18 cellular contexts compared by ENCODE assay signal in the genomic region with DNA sequence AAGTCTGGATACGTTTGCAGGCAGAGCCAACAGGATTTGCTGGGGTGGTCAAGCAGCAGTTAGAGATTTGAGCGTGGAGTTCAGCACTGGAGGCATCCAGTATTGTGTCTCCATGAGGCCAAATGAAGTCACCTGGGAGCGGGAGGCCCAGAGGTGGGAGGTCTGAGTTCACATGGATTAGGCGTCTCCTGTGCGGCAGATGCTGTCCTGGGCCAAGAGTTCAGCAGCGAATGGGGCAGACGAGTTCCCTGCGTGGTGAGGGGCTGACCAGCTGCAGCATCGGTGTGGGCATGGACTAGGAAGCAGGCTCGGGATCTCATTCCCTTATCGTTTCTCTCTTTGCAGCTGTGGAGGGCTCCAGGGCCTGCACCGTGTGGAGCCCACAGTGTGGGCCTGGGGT.
DNase-seq lines count a peak whose midpoint lies in the region; TF ChIP-seq lines count a peak whose summit lies in the region.
"Had no signal": no experiment of that assay in that cellular context is flagged by ENCODE, and none has a peak within 500 bp of the region (broad histone marks: within the 10 kb centered on the region; RNA-seq: fewer than 3 reads in every experiment).

No MANE protein-coding gene starts in this region.

- no peaks in the 10 kb centered on the region for H3K4me1 ChIP-seq in H9 (ENCODE audit: insufficient read depth, low read length)
- peaks cover 40% of the 10 kb centered on the region for H3K4me1 ChIP-seq in OCI-LY7 (ENCODE audit: insufficient read depth, low read length, poor library complexity, severe bottlenecking)
- peaks cover 2% of the 10 kb centered on the region for H3K4me1 ChIP-seq in iPS-15b (ENCODE audit: control insufficient read depth, insufficient read depth, low read length)
- H3K4me1 ChIP-seq in osteoblast (ENCODE audit: insufficient read depth, low read length): no peaks in the 10 kb centered on the region
- no peaks in the 10 kb centered on the region for H3K4me1 ChIP-seq in SJCRH30
- H3K4me1 ChIP-seq: SJSA1 had no signal

- no peak overlapping the region for H2BK20ac ChIP-seq in H9 (ENCODE audit: low read depth, low read length, poor library complexity, severe bottlenecking)

- CTCF ChIA-PET in OCI-LY7 (lab: Charles Lee; ENCODE audit: unreplicated experiment): no interaction called here

- H3K9me3 ChIP-seq in H9 (ENCODE audit: control insufficient read depth, low read depth, low read length) (no peaks in the 10 kb centered on the region), OCI-LY7 (ENCODE audit: low read length) (no peaks in the 10 kb centered on the region), iPS-15b (ENCODE audit: control insufficient read depth, insufficient read depth, low read length) (no peaks in the 10 kb centered on the region), osteoblast (ENCODE audit: low read depth, low read length) (no peaks in the 10 kb centered on the region), SJCRH30 (replicated peaks) (no peaks in the 10 kb centered on the region)
- H3K9me3 ChIP-seq: Caco-2, Peyer's patch, SJSA1 had no signal

- peak overlapping the region in 2 of 3 experiments; percentile 76 to 87; a peak in 2 of 7 replicates for H3K27ac Mint-ChIP-seq in H9

- no peaks in the 10 kb centered on the region for H3K9me2 ChIP-seq in OCI-LY7 (ENCODE audit: insufficient read depth, low read length)

- H3K79me1 ChIP-seq in H9 (ENCODE audit: insufficient read depth, low read depth, low read length, poor library complexity, severe bottlenecking): no peaks in the 10 kb centered on the region

- no peak overlapping the region for H3K56ac ChIP-seq in H9 (ENCODE audit: insufficient read length, low read depth, low read length)

- H3K79me2 ChIP-seq in H9 (ENCODE audit: insufficient read depth, low read length) (no peaks in the 10 kb centered on the region), OCI-LY7 (ENCODE audit: insufficient read depth, low read depth, low read length) (no peaks in the 10 kb centered on the region; the same call in none of the 2 replicates), osteoblast (ENCODE audit: insufficient read depth, low read length) (no peaks in the 10 kb centered on the region)

- no peak overlapping the region for H3K23ac ChIP-seq in H9 (ENCODE audit: insufficient read length, low read depth, low read length)

- H3K4me2 ChIP-seq in H9 (ENCODE audit: insufficient read depth, insufficient read length, low read length): no peak overlapping the region
- peak overlapping the region; percentile 41; the same call in 1 of the 2 replicates for H3K4me2 ChIP-seq in OCI-LY7 (ENCODE audit: low read length)
- no peak overlapping the region for H3K4me2 ChIP-seq in osteoblast (ENCODE audit: insufficient read depth, low read length)

- H4K8ac ChIP-seq in H9 (replicated peaks; ENCODE audit: insufficient read length, low read depth, low read length): no peak overlapping the region

- no peak overlapping the region for H3K4ac ChIP-seq in H9 (ENCODE audit: low read depth, low read length)

- no peak overlapping the region for H2BK120ac ChIP-seq in H9 (ENCODE audit: low read depth, low read length, poor library complexity, severe bottlenecking)

- H3K36me3 Mint-ChIP-seq in H9 (ENCODE audit: insufficient read depth in 1 of 3, low read depth in 3 of 3): peaks cover 0 to 2% (median 0%) of the 10 kb centered on the region in 3 experiments; a peak in 1 of 7 replicates
- H3K36me3 Mint-ChIP-seq: CD4-positive, alpha-beta memory T cell had no signal

- no peak for DNase-seq in H9
- no peak for DNase-seq in OCI-LY7 (ENCODE audit: low spot score)
- DNase-seq in osteoblast (ENCODE audit: insufficient read length, low spot score, missing footprints): peak; percentile 60
- no peak for DNase-seq in SJCRH30
- no peak for DNase-seq in GM13977 (ENCODE audit: low spot score)
- DNase-seq in CD1c-positive myeloid dendritic cell (ENCODE audit: extremely low spot score): no peak
- DNase-seq: Caco-2; CD4-positive, alpha-beta memory T cell; DMS53; GDM1; KG1; NCI-H1092 treated with DMSO at 0.1 percent for 48 hours; NCI-H1436 treated with DMSO at 0.1 percent for 48 hours; NCI-H1930; NK-92 treated with Interleukin-12 subunit alpha and Interleukin-12 subunit beta, amount 100 ng/mL, for 24 hours; Peyer's patch had no signal

- H3K9ac ChIP-seq in H9 (ENCODE audit: extremely low read depth, insufficient read length, low read length) (no peak overlapping the region), iPS-15b (ENCODE audit: low read depth, low read length) (peak overlapping the region; percentile 1)

- no peaks in the 10 kb centered on the region for H3K9me3 Mint-ChIP-seq in H9
- H3K9me3 Mint-ChIP-seq: CD4-positive, alpha-beta memory T cell had no signal

- H4K5ac ChIP-seq in H9 (ENCODE audit: insufficient read length, low read depth, low read length): no peak overlapping the region

- intact Hi-C loops in OCI-LY7 (cut with micrococcal nuclease; ENCODE audit: unreplicated experiment): no loop called here

- no peak overlapping the region for H2BK12ac ChIP-seq in H9 (ENCODE audit: insufficient read length, low read depth, low read length)

- H4K91ac ChIP-seq in H9 (ENCODE audit: insufficient read length, low read depth, low read length): no peak overlapping the region

- no peak overlapping the region for H2BK15ac ChIP-seq in H9 (ENCODE audit: low read depth, low read length)

- peaks cover 31 to 44% of the 10 kb centered on the region in 2 experiments for H3K4me1 Mint-ChIP-seq in H9
- H3K4me1 Mint-ChIP-seq: CD4-positive, alpha-beta memory T cell had no signal

- H3T11ph ChIP-seq in H9 (ENCODE audit: low read length): no peak overlapping the region

- in situ Hi-C loops in GM13977 (cut with MboI; ENCODE audit: low pct_unique_long_range_greater_than_20kb, low sequenced_read_pairs, unreplicated experiment): no loop called here

- no peak overlapping the region for H2AFZ ChIP-seq in H9 (ENCODE audit: low read length)
- no peak overlapping the region for H2AFZ ChIP-seq in OCI-LY7 (ENCODE audit: low read length)
- H2AFZ ChIP-seq in osteoblast (ENCODE audit: low read length): no peak overlapping the region

- H3K4me3 ChIP-seq in OCI-LY7 (ENCODE audit: low read depth, low read length, poor library complexity, severe bottlenecking) (no peak overlapping the region), iPS-15b (ENCODE audit: low read depth, low read length) (no peak overlapping the region), osteoblast (ENCODE audit: insufficient read depth, low read length) (no peak overlapping the region), SJCRH30 (no peak overlapping the region)
- H3K4me3 ChIP-seq: Peyer's patch, SJSA1 had no signal

- no peak overlapping the region for H2BK5ac ChIP-seq in H9 (ENCODE audit: insufficient read length, low read length)

- H3K23me2 ChIP-seq in H9 (ENCODE audit: insufficient read length, low read depth, low read length, poor library complexity, severe bottlenecking): no peaks in the 10 kb centered on the region

- no peaks in the 10 kb centered on the region for H3K27me3 Mint-ChIP-seq in H9 (ENCODE audit: low read depth)
- H3K27me3 Mint-ChIP-seq: CD4-positive, alpha-beta memory T cell had no signal

- no CpG with 5 or more reads among the region's 12 CpGs for WGBS in H9 (ENCODE audit: extremely low coverage, insufficient read length, low lambda C conversion rate)

- H2AK5ac ChIP-seq in H9 (ENCODE audit: insufficient read length, low read length): no peak overlapping the region

- no peaks in the 10 kb centered on the region for H3K27me3 ChIP-seq in H9 (ENCODE audit: insufficient read depth, low read length)
- no peaks in the 10 kb centered on the region for H3K27me3 ChIP-seq in iPS-15b (ENCODE audit: control insufficient read depth, insufficient read depth, low read length)
- H3K27me3 ChIP-seq in osteoblast (ENCODE audit: insufficient read depth, low read length): no peaks in the 10 kb centered on the region
- H3K27me3 ChIP-seq in SJCRH30: no peaks in the 10 kb centered on the region
- H3K27me3 ChIP-seq: Peyer's patch, SJSA1 had no signal

- POLR2A ChIA-PET in OCI-LY7 (lab: Charles Lee): interaction anchor here (0.7 to 0.9 kb wide), 2 partner anchors 21 to 74 kb away, joined by 7 read pairs; no protein-coding TSS in a partner anchor

- H3K4me3 Mint-ChIP-seq in H9: no peak overlapping the region; a peak in 1 of 5 replicates
- H3K4me3 Mint-ChIP-seq: CD4-positive, alpha-beta memory T cell had no signal

- BruUV-seq in OCI-LY7 (replicated peaks; lab: Mats Ljungman, UMichigan): no TSS peak

- H3K36me3 ChIP-seq in OCI-LY7 (ENCODE audit: insufficient read depth, low read length): peaks cover 74% of the 10 kb centered on the region
- no peaks in the 10 kb centered on the region for H3K36me3 ChIP-seq in iPS-15b (ENCODE audit: control insufficient read depth, insufficient read depth, low read length)
- H3K36me3 ChIP-seq in osteoblast (ENCODE audit: insufficient read depth, low read length): no peaks in the 10 kb centered on the region
- no peaks in the 10 kb centered on the region for H3K36me3 ChIP-seq in SJCRH30
- H3K36me3 ChIP-seq: Peyer's patch, SJSA1 had no signal

- no peak overlapping the region for H3K27ac ChIP-seq in H9 (ENCODE audit: insufficient read length, low read depth, low read length)
- peak overlapping the region; percentile 70 for H3K27ac ChIP-seq in OCI-LY7 (ENCODE audit: low read depth, low read length, poor library complexity, severe bottlenecking)
- no peak overlapping the region for H3K27ac ChIP-seq in osteoblast (ENCODE audit: low read depth, low read length)
- H3K27ac ChIP-seq in SJCRH30: no peak overlapping the region
- H3K27ac ChIP-seq: Peyer's patch, SJSA1 had no signal

- TF ChIP-seq CTCF in H9 (conservative IDR thresholded peaks at IDR 0.05) (no peak), OCI-LY7 (conservative IDR thresholded peaks at IDR 0.05; ENCODE audit: low read length) (no peak), osteoblast (IDR thresholded peaks at IDR 0.05; ENCODE audit: extremely low read depth, low read depth, low read length) (no peak), GM13977 (IDR thresholded peaks at IDR 0.05; ENCODE audit: extremely low read depth, insufficient read depth, missing control alignments) (no peak)

- no peaks in the 10 kb centered on the region for H4K20me1 ChIP-seq in H9 (ENCODE audit: control insufficient read depth, insufficient read depth, insufficient read length)
- no peaks in the 10 kb centered on the region for H4K20me1 ChIP-seq in OCI-LY7 (ENCODE audit: insufficient read depth, low read length)
- peaks cover 3% of the 10 kb centered on the region for H4K20me1 ChIP-seq in osteoblast (ENCODE audit: insufficient read depth, low read length)

- H3K14ac ChIP-seq in H9 (ENCODE audit: insufficient read depth, low read length): no peak overlapping the region

- no peak overlapping the region for H3K18ac ChIP-seq in H9 (ENCODE audit: insufficient read length, low read depth, low read length)
